In genomic region chr6:12958052-12958706, GRCh38 we compare ENCODE assay signal across 8 cellular contexts.
A peak's percentile ranks its signal among the peaks of the same experiment; 100 is the strongest.
DNase-seq lines count a peak whose midpoint lies in the region; ATAC-seq, FAIRE-seq and TF ChIP-seq lines count a peak whose summit lies in the region.

No MANE protein-coding gene starts in this region.

- H3K4me3 Mint-ChIP-seq in activated T-cell treated with anti-CD3 and anti-CD28 coated beads, Interleukin-2, amount 50 U/mL, for 24 hours: peak overlapping the region; percentile 79
- H3K4me3 Mint-ChIP-seq in central memory CD8-positive, alpha-beta T cell: peak overlapping the region; percentile 85

- no peak overlapping the region for H3K23ac ChIP-seq in mesenchymal stem cell (ENCODE audit: low read length in 2 of 2)

- no peak for TF ChIP-seq CTCF in upper lobe of right lung (IDR thresholded peaks at IDR 0.05)

- H3K27ac ChIP-seq in mesenchymal stem cell (ENCODE audit: low read length, poor library complexity, severe bottlenecking) (peak overlapping the region; percentile 80), upper lobe of right lung (peak overlapping the region; percentile 70)

- H3K27ac Mint-ChIP-seq in activated T-cell treated with anti-CD3 and anti-CD28 coated beads, Interleukin-2, amount 50 U/mL, for 24 hours: no peak overlapping the region
- H3K27ac Mint-ChIP-seq in central memory CD8-positive, alpha-beta T cell (ENCODE audit: low read depth): no peak overlapping the region

- peak overlapping the region; percentile 69 to 95 for H3K4me3 ChIP-seq in mesenchymal stem cell (ENCODE audit: insufficient read depth in 1 of 2, low read depth in 1 of 2, low read length in 2 of 2)
- peak overlapping the region; percentile 60 for H3K4me3 ChIP-seq in upper lobe of right lung

- no peak overlapping the region for H4K91ac ChIP-seq in mesenchymal stem cell (ENCODE audit: low read length)

- peak overlapping the region; percentile 91 for H3K9ac ChIP-seq in mesenchymal stem cell (ENCODE audit: low read length)

- H3K79me1 ChIP-seq in mesenchymal stem cell (replicated peaks; ENCODE audit: low read length, poor library complexity, severe bottlenecking): peaks cover 13% of the 10 kb centered on the region

- no peaks in the 10 kb centered on the region for H3K36me3 ChIP-seq in mesenchymal stem cell (ENCODE audit: control insufficient read depth in 1 of 2, insufficient read depth in 2 of 2, low read depth in 1 of 2, low read length in 2 of 2)
- H3K36me3 ChIP-seq in upper lobe of right lung: no peaks in the 10 kb centered on the region

- no peak overlapping the region for H2AK5ac ChIP-seq in mesenchymal stem cell (ENCODE audit: low read length, severe bottlenecking)

- H3K9me3 ChIP-seq in mesenchymal stem cell (ENCODE audit: control insufficient read depth, low read length) (no peaks in the 10 kb centered on the region), upper lobe of right lung (no peaks in the 10 kb centered on the region)

- no peak for DNase-seq in activated T-cell treated with anti-CD3 and anti-CD28 coated beads, Interleukin-2, amount 50 U/mL, for 24 hours
- DNase-seq in activated T-cell treated with anti-CD3 and anti-CD28 coated beads, Interleukin-2, amount 50 U/mL, for 1 hour: no peak
- DNase-seq in central memory CD8-positive, alpha-beta T cell (ENCODE audit: low spot score in 2 of 2): no peak
- peak; percentile 51 for DNase-seq in mesenchymal stem cell
- no peak for DNase-seq in upper lobe of right lung
- no peak for DNase-seq in glomerular visceral epithelial cell (ENCODE audit: extremely low spot score)
- no peak for DNase-seq in urothelium cell line (ENCODE audit: low spot score)

- H3K4me1 ChIP-seq in mesenchymal stem cell (ENCODE audit: control insufficient read depth, insufficient read depth, low read depth, low read length): peaks cover 3% of the 10 kb centered on the region
- H3K4me1 ChIP-seq in upper lobe of right lung: peaks cover 17% of the 10 kb centered on the region

- FAIRE-seq in urothelium cell line (lab: Jason Lieb, UNC): no peak

- no peak for ATAC-seq in central memory CD8-positive, alpha-beta T cell (replicated peaks; ENCODE audit: extremely low read depth, poor library complexity, severe bottlenecking)
- ATAC-seq in upper lobe of right lung (no peak), GM19324 (IDR thresholded peaks at IDR 0.05; ENCODE audit: low FRiP score, unreplicated experiment) (no peak)

- WGBS in mesenchymal stem cell: 9% methylated on average over 9 of the region's 9 CpGs

- peak overlapping the region; percentile 89 for H3K4me2 ChIP-seq in mesenchymal stem cell (ENCODE audit: low read length, poor library complexity, severe bottlenecking)

- peaks cover 26% of the 10 kb centered on the region for H3K4me1 Mint-ChIP-seq in activated T-cell treated with anti-CD3 and anti-CD28 coated beads, Interleukin-2, amount 50 U/mL, for 24 hours (ENCODE audit: low read depth)
- peaks cover 25% of the 10 kb centered on the region for H3K4me1 Mint-ChIP-seq in central memory CD8-positive, alpha-beta T cell

- H2BK120ac ChIP-seq in mesenchymal stem cell (ENCODE audit: low read depth, low read length): no peak overlapping the region

- intact Hi-C loops in upper lobe of right lung (cut with DNase I): no loop called here

- peak overlapping the region in 1 of 2 experiments; percentile 75 for H3K4ac ChIP-seq in mesenchymal stem cell (ENCODE audit: low read depth in 1 of 2, low read length in 2 of 2)

- no peaks in the 10 kb centered on the region for H3K27me3 ChIP-seq in mesenchymal stem cell (ENCODE audit: control insufficient read depth in 1 of 2, insufficient read depth in 1 of 2, low read length in 2 of 2)
- no peaks in the 10 kb centered on the region for H3K27me3 ChIP-seq in upper lobe of right lung

- no peak overlapping the region for H2BK5ac ChIP-seq in mesenchymal stem cell (ENCODE audit: low read depth, low read length, poor library complexity, severe bottlenecking)

- H3K9me3 Mint-ChIP-seq in activated T-cell treated with anti-CD3 and anti-CD28 coated beads, Interleukin-2, amount 50 U/mL, for 24 hours: no peaks in the 10 kb centered on the region
- no peaks in the 10 kb centered on the region for H3K9me3 Mint-ChIP-seq in central memory CD8-positive, alpha-beta T cell

- no peak overlapping the region for H3K14ac ChIP-seq in mesenchymal stem cell (ENCODE audit: low read length in 2 of 2)

- no peak overlapping the region for H4K8ac ChIP-seq in mesenchymal stem cell (ENCODE audit: low read length)

- H3K18ac ChIP-seq in mesenchymal stem cell (ENCODE audit: low read depth in 1 of 2, low read length in 2 of 2): peak overlapping the region in 1 of 2 experiments; percentile 11

- H2AFZ ChIP-seq in mesenchymal stem cell (ENCODE audit: low read depth, low read length): no peak overlapping the region

- no peaks in the 10 kb centered on the region for H3K36me3 Mint-ChIP-seq in activated T-cell treated with anti-CD3 and anti-CD28 coated beads, Interleukin-2, amount 50 U/mL, for 24 hours (ENCODE audit: low read depth)
- H3K36me3 Mint-ChIP-seq in central memory CD8-positive, alpha-beta T cell (ENCODE audit: insufficient read depth): peaks cover 3% of the 10 kb centered on the region

- H2BK12ac ChIP-seq in mesenchymal stem cell (ENCODE audit: low read length in 2 of 2): no peak overlapping the region

- H2BK15ac ChIP-seq in mesenchymal stem cell (ENCODE audit: low read depth, poor library complexity, severe bottlenecking): no peak overlapping the region

- peaks cover 52% of the 10 kb centered on the region for H3K27me3 Mint-ChIP-seq in activated T-cell treated with anti-CD3 and anti-CD28 coated beads, Interleukin-2, amount 50 U/mL, for 24 hours
- peaks cover 51% of the 10 kb centered on the region for H3K27me3 Mint-ChIP-seq in central memory CD8-positive, alpha-beta T cell
